ENCODE assay signal across 8 cellular contexts in the genomic region with DNA sequence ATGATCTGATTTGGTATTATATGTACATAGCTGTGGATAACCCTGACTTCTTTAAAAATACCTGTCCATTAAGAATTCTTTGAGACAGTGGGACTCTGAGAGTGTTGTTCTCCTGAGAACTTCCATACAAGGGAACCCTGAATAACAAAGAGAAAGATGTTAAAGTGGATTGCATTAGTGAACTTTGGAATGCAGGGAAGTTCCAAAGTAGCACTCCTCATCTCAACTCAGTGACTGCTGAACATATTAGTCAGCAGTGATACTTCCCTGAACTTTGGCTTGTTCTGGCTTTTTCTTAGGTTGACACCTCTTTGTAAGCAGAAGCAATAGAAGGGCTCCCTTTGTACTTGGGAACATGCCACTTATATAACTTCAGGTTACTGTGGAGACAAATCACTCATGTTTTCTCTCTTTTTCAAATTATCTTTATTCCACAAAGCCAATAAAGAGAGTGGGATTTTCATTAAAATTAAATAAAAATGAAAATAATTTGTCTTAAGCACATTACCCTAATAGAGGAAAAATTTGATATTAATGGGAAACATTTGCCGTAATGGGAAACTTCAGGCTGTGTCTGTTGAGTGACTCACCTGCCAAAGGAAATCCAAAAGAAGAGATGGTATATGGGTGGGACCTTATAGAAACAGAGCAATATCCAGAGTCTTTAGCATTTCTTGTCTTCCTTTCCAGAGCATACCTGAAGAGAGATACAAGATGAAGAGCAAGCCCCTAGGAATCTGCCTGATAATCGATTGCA. TPM values are rescaled to one million over a fixed set of nuclear protein-coding genes. Genes with fewer than 3 reads are reported as not detected.
DNase-seq lines count a peak whose midpoint lies in the region; ATAC-seq lines count a peak whose summit lies in the region.

No MANE protein-coding gene starts in this region.

- CTCF ChIA-PET in activated CD4-positive, alpha-beta memory T cell treated with anti-CD3 and anti-CD28 coated beads, Interleukin-2, amount 10 ng/mL, durations not matched to agents 7 days and 5 days (lab: Charles Lee) = interaction anchor here (1.2 to 2.3 kb wide), 7 partner anchors 9 to 83 kb away, joined by 3 to 10 read pairs (median 5); no protein-coding TSS in a partner anchor

- peaks cover 11% of the 10 kb centered on the region for H3K4me1 ChIP-seq in rectal smooth muscle tissue (ENCODE audit: control insufficient read depth, insufficient read depth, low read length)

- peaks cover 64% of the 10 kb centered on the region for H3K36me3 Mint-ChIP-seq in activated CD4-positive, alpha-beta memory T cell treated with anti-CD3 and anti-CD28 coated beads, Interleukin-2, amount 10 ng/mL, durations not matched to agents 7 days and 5 days (ENCODE audit: low read depth)

- H3K36me3 ChIP-seq in rectal smooth muscle tissue (ENCODE audit: control insufficient read depth, insufficient read depth, low read length) = peaks cover 16% of the 10 kb centered on the region

- no peak overlapping the region for H3K9ac ChIP-seq in rectal smooth muscle tissue (ENCODE audit: low read length)

- H3K4me3 ChIP-seq in rectal smooth muscle tissue (ENCODE audit: low read length) = no peak overlapping the region

- POLR2A ChIA-PET in activated CD4-positive, alpha-beta memory T cell treated with anti-CD3 and anti-CD28 coated beads, Interleukin-2, amount 10 ng/mL, durations not matched to agents 7 days and 5 days (lab: Charles Lee) = interaction anchor here (1.2 to 2.8 kb wide), 5 partner anchors 9 to 32 kb away, joined by 3 to 9 read pairs (median 5); no protein-coding TSS in a partner anchor

- H3K27me3 ChIP-seq in rectal smooth muscle tissue (ENCODE audit: control insufficient read depth, insufficient read depth, low read length) = no peaks in the 10 kb centered on the region

- peaks cover 31% of the 10 kb centered on the region for H3K4me1 Mint-ChIP-seq in activated CD4-positive, alpha-beta memory T cell treated with anti-CD3 and anti-CD28 coated beads, Interleukin-2, amount 10 ng/mL, durations not matched to agents 7 days and 5 days

- no peak for ATAC-seq in HG03039 (IDR thresholded peaks at IDR 0.05; ENCODE audit: unreplicated experiment)

- H3K27ac Mint-ChIP-seq in activated CD4-positive, alpha-beta memory T cell treated with anti-CD3 and anti-CD28 coated beads, Interleukin-2, amount 10 ng/mL, durations not matched to agents 7 days and 5 days = peak overlapping the region; percentile 38

- no peak overlapping the region for H3K4me3 Mint-ChIP-seq in activated CD4-positive, alpha-beta memory T cell treated with anti-CD3 and anti-CD28 coated beads, Interleukin-2, amount 10 ng/mL, durations not matched to agents 7 days and 5 days

- H3K27ac ChIP-seq in rectal smooth muscle tissue (ENCODE audit: low read depth, low read length) = peak overlapping the region; percentile 64
- no peak overlapping the region for H3K27ac ChIP-seq in substantia nigra (ENCODE audit: low read depth, low read length, poor library complexity, severe bottlenecking)

- no peaks in the 10 kb centered on the region for H3K27me3 Mint-ChIP-seq in activated CD4-positive, alpha-beta memory T cell treated with anti-CD3 and anti-CD28 coated beads, Interleukin-2, amount 10 ng/mL, durations not matched to agents 7 days and 5 days

- DNase-seq in GM04504 (ENCODE audit: low read depth) (peak; percentile 68), glomerular visceral epithelial cell (ENCODE audit: extremely low spot score) (peak; percentile 89), substantia nigra (lab: John Stamatoyannopoulos, UW) (no peak), DMS 273 treated with DMSO at 0.1 percent for 48 hours (lab: John Stamatoyannopoulos, UW) (no peak)
- no peak for DNase-seq in activated CD4-positive, alpha-beta memory T cell treated with anti-CD3 and anti-CD28 coated beads, Interleukin-2, amount 10 ng/mL, durations not matched to agents 7 days and 5 days
- no peak for DNase-seq in activated effector memory CD4-positive, alpha-beta T cell treated with Interleukin-2 at 50 U/mL for 16 hours

- no peaks in the 10 kb centered on the region for H3K9me3 Mint-ChIP-seq in activated CD4-positive, alpha-beta memory T cell treated with anti-CD3 and anti-CD28 coated beads, Interleukin-2, amount 10 ng/mL, durations not matched to agents 7 days and 5 days

RNA-seq across cellular contexts. Expression of gene CFLAR, which starts 33.3 kb away (rescaled TPM):
- total RNA-seq in activated CD4-positive, alpha-beta memory T cell treated with anti-CD3 and anti-CD28 coated beads, Interleukin-2, amount 10 ng/mL, durations not matched to agents 7 days and 5 days = 100 to 1,000 TPM; 192 to 196 TPM

RNA-seq across cellular contexts. Expression of gene CASP10, which starts 33.7 kb away (rescaled TPM):
- 10 to 100 TPM; 47.8 to 51.3 TPM for total RNA-seq in activated CD4-positive, alpha-beta memory T cell treated with anti-CD3 and anti-CD28 coated beads, Interleukin-2, amount 10 ng/mL, durations not matched to agents 7 days and 5 days

Comparison
In these comparisons a context has a peak if more than half of its experiments do, and no peak if none do; other contexts are left out.
1. DNase-seq: peak in GM04504 (single experiment) and glomerular visceral epithelial cell (single experiment); none in activated CD4-positive, alpha-beta memory T cell treated with anti-CD3 and anti-CD28 coated beads, Interleukin-2, amount 10 ng/mL, durations not matched to agents 7 days and 5 days (single experiment), activated effector memory CD4-positive, alpha-beta T cell treated with Interleukin-2 at 50 U/mL for 16 hours (single experiment), substantia nigra (0 of 49) and DMS 273 treated with DMSO at 0.1 percent for 48 hours (single experiment).